In genomic region chr7:64876792-64877713, GRCh38 we compare ENCODE assay signal across 8 cellular contexts. TPM values are rescaled to one million over a fixed set of nuclear protein-coding genes. Genes with fewer than 3 reads are reported as not detected.
DNase-seq lines count a peak whose midpoint lies in the region; ATAC-seq and TF ChIP-seq lines count a peak whose summit lies in the region.

No MANE protein-coding gene starts in this region.

- no peaks in the 10 kb centered on the region for H3K36me3 Mint-ChIP-seq in CD4-positive, alpha-beta T cell (ENCODE audit: low read depth)

- peak overlapping the region; percentile 84 for H3K4me3 Mint-ChIP-seq in CD4-positive, alpha-beta T cell

- peak; percentile 90 for ATAC-seq in CD4-positive, alpha-beta T cell (ENCODE audit: poor library complexity)
- ATAC-seq in GM18498 (IDR thresholded peaks at IDR 0.05; ENCODE audit: unreplicated experiment) = no peak
- ATAC-seq in HG03139 (IDR thresholded peaks at IDR 0.05; ENCODE audit: unreplicated experiment) = no peak

- H3K36me3 ChIP-seq in esophagus (ENCODE audit: control insufficient read depth in 2 of 2, insufficient read depth in 2 of 2, low read length in 1 of 2) (no peaks in the 10 kb centered on the region), muscle layer of duodenum (ENCODE audit: control insufficient read depth in 1 of 2, insufficient read depth in 2 of 2, low read length in 2 of 2) (no peaks in the 10 kb centered on the region)

- 24 to 27% methylated on average over 39 of the region's 39 CpGs for WGBS in esophagus, 2 donors

- H3K27me3 ChIP-seq in CD4-positive, alpha-beta T cell (ENCODE audit: control insufficient read depth, insufficient read depth, low read length) = peaks cover 3% of the 10 kb centered on the region
- no peaks in the 10 kb centered on the region for H3K27me3 ChIP-seq in esophagus (ENCODE audit: control insufficient read depth in 1 of 2, insufficient read depth in 2 of 2, low read length in 2 of 2)
- H3K27me3 ChIP-seq in muscle layer of duodenum (ENCODE audit: low read depth, low read length) = no peaks in the 10 kb centered on the region

- no peaks in the 10 kb centered on the region for H3K9me3 Mint-ChIP-seq in CD4-positive, alpha-beta T cell

- TF ChIP-seq CTCF in CD4-positive, alpha-beta T cell (IDR thresholded peaks at IDR 0.05) = no peak

- H3K4me3 ChIP-seq in esophagus (ENCODE audit: low read depth in 1 of 2, low read length in 2 of 2) (peak overlapping the region; percentile 3 to 30), muscle layer of duodenum (ENCODE audit: low read depth in 1 of 2, low read length in 2 of 2) (peak overlapping the region; percentile 41 to 68)

- H3K27me3 Mint-ChIP-seq in CD4-positive, alpha-beta T cell = peaks cover 24% of the 10 kb centered on the region

- peak; percentile 30 to 73 (median 52) for DNase-seq in CD4-positive, alpha-beta T cell
- DNase-seq in NCI-H2029 treated with DMSO at 0.1 percent for 48 hours (lab: John Stamatoyannopoulos, UW) = peak; percentile 38
- DNase-seq in activated CD8-positive, alpha-beta memory T cell treated with anti-CD3 and anti-CD28 coated beads for 48 hours (ENCODE audit: low read depth in 2 of 3, low spot score in 2 of 3) = peak in 2 of 3 experiments; percentile 27 to 39
- peak; percentile 58 for DNase-seq in stimulated activated CD8-positive, alpha-beta memory T cell treated with anti-CD3 and anti-CD28 coated beads, Interleukin-4, amount 100 ng/mL, for 24 hours (ENCODE audit: low read depth)

- H3K4me1 Mint-ChIP-seq in CD4-positive, alpha-beta T cell (ENCODE audit: low read depth) = peaks cover 7% of the 10 kb centered on the region

- no peaks in the 10 kb centered on the region for H3K9me3 ChIP-seq in CD4-positive, alpha-beta T cell (ENCODE audit: control insufficient read depth, low read length)
- H3K9me3 ChIP-seq in esophagus (ENCODE audit: control insufficient read depth in 2 of 2, insufficient read depth in 1 of 2, low read depth in 1 of 2, low read length in 1 of 2) = peaks cover 11 to 15% of the 10 kb centered on the region in 2 donors
- peaks cover 0 to 4% of the 10 kb centered on the region in 2 donors for H3K9me3 ChIP-seq in muscle layer of duodenum (ENCODE audit: control insufficient read depth in 1 of 2, low read length in 2 of 2)

- CTCF ChIA-PET in CD4-positive, alpha-beta T cell (lab: Charles Lee) = no interaction called here

- intact Hi-C loops in CD4-positive, alpha-beta T cell (cut with DNase I, micrococcal nuclease) = no loop called here

- H3K4me1 ChIP-seq in esophagus (ENCODE audit: control insufficient read depth in 2 of 2, insufficient read depth in 2 of 2, low read length in 1 of 2) (peaks cover 0 to 6% of the 10 kb centered on the region in 2 donors), muscle layer of duodenum (ENCODE audit: control insufficient read depth in 1 of 2, insufficient read depth in 2 of 2, low read length in 2 of 2) (no peaks in the 10 kb centered on the region)

- H3K27ac ChIP-seq in CD4-positive, alpha-beta T cell (ENCODE audit: low read depth, low read length) = no peak overlapping the region
- no peak overlapping the region for H3K27ac ChIP-seq in esophagus (ENCODE audit: low read depth in 2 of 2, low read length in 1 of 2)
- no peak overlapping the region for H3K27ac ChIP-seq in muscle layer of duodenum (ENCODE audit: low read length)

- H3K27ac Mint-ChIP-seq in CD4-positive, alpha-beta T cell = peak overlapping the region; percentile 27

- POLR2A ChIA-PET in CD4-positive, alpha-beta T cell (lab: Charles Lee) = interaction anchor here (1.0 kb wide), 2 partner anchors 26 to 211 kb away, joined by 3 to 5 read pairs; partner anchors contain the start of genes ZNF107 and ZNF273

RNA-seq across cellular contexts. Expression of gene ZNF273, which starts 26.0 kb away (rescaled TPM):
- total RNA-seq in CD4-positive, alpha-beta T cell = 1 to 10 TPM; 6.8 TPM
- polyA plus RNA-seq in esophagus = 10 to 100 TPM in 1 of 2 donors, 1 to 10 TPM in 1; 5.8 to 24.5 TPM
